4 cellular contexts compared by ENCODE assay signal in the genomic region with DNA sequence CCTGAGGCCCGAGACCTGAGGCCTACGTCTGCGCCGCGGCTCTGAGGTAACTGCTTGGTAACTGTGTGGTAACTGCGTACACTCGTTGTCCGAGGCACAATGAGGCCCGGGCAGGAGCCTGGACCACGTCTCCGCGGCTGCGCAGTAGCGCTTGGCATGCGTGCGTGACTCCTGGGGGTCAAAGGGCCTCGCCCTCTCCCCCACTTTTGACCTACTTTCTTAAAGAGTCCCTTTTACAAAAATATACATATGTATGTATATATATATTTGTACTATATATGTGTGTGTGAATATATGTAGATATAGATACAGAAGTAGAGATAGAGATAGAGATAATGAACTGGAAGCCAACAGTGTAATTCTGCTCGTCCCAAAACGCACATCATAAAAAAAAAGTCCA. TPM values are rescaled to one million over a fixed set of nuclear protein-coding genes. Genes with fewer than 3 reads are reported as not detected.
"Had no signal": no experiment of that assay in that cellular context is flagged by ENCODE, and none has a peak within 500 bp of the region (broad histone marks: within the 10 kb centered on the region; RNA-seq: fewer than 3 reads in every experiment).

TSS of gene BEND2 (minus strand) at position 101 of the 400 bp plus-strand sequence. CDS start 136 bp downstream, outside the sequence.

- H3K4me3 ChIP-seq: GM12878 had no signal

- DNase-seq: GDM1, GF-D8 had no signal

RNA-seq across cellular contexts. Expression of gene BEND2, which starts in this region (rescaled TPM):
- total RNA-seq: G401, GM12878 had no signal
- polyA plus RNA-seq: GM12878 had no signal
